In the genomic region with DNA sequence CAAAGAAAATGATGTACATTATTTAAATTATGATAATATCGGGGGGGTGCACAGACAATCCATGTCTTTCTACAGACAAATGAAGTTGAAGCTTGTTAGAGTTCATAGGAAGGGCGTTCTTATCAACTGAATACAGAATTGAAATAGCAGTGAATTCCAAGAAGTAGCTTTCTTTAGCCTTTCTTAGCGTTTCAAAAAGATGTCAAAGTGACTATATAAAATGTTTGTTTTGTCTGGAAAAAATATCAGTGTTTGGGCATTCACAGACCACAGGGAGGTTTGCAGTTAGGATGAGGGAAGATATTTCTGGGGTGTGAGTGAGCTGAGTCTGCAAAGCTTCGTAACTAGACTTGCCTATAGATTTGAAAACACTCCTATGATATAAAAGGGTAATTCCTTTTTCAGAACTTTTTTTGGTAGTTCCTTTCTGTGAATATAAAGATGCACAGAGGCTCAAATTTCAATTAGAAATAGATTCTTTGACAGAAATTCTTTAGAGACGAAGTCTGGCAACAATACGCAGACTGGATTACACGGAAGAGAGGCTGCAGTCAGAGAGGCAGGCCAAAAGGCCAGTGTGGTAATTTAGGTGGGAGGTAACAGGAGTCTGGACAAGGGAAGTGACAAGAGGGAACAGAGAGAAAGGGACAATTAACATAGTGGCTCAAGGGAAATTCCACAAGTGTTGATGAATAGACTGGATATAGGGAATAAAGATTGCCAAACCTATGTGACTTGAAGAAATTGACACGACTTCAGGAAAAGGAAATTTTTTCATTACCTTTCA, we compare ENCODE assay signal across 1 cellular context.
TF ChIP-seq lines count a peak whose summit lies in the region.

No MANE protein-coding gene starts in this region.

TF ChIP-seq in endothelial cell of umbilical vein, 7 proteins besides CTCF, POLR2A, EP300 and RAD21 (continued from another document):
- TF ChIP-seq JUN (IDR thresholded peaks at IDR 0.05; ENCODE audit: borderline replicate concordance, insufficient read depth, insufficient read length, low read depth) (no peak), POLR2AphosphoS5 (IDR thresholded peaks at IDR 0.05; ENCODE audit: insufficient read depth, low read depth, low read length) (no peak), FOS (IDR thresholded peaks at IDR 0.05; ENCODE audit: borderline replicate concordance, insufficient read depth, low read length) (no peak), MYC (IDR thresholded peaks at IDR 0.05; ENCODE audit: low read depth, low read length) (no peak), EZH2 (IDR thresholded peaks at IDR 0.05; ENCODE audit: borderline replicate concordance, low read depth, low read length, severe bottlenecking) (no peak), GATA2 (IDR thresholded peaks at IDR 0.05; ENCODE audit: insufficient read depth, insufficient read length, low read depth, low read length) (no peak)
